ENCODE assay signal across 23 cellular contexts in the genomic region with DNA sequence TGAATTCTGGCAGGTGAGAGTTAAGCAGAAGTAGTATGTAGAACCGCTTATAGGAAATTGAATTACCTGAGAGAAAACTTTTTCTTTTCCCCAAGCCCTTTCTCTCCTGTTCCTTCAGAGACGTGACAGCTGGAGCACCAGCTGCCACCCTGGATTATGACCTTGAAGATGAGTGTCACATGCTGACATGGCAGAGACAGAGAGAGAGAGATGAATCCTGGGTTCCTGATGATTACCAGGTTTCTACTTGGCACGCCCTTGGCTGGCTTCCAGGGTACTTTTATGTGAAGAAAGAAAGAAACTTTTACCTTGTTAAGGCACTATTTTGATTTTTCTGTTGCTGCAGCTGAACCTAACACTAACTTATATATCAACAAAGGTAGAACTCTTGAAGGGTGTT.
DNase-seq lines count a peak whose midpoint lies in the region; ATAC-seq and TF ChIP-seq lines count a peak whose summit lies in the region.
"Had no signal": no experiment of that assay in that cellular context is flagged by ENCODE, and none has a peak within 500 bp of the region (broad histone marks: within the 10 kb centered on the region; RNA-seq: fewer than 3 reads in every experiment).

No MANE protein-coding gene starts in this region.

- H3K4me1 ChIP-seq in transverse colon = peaks cover 0 to 12% (median 0%) of the 10 kb centered on the region in 4 donors
- H3K4me1 ChIP-seq: BLaER1 treated with 17β-estradiol and CSF1 and Interleukin-3, amounts not matched to agents 10 nM and 100 nM had no signal

- no peaks in the 10 kb centered on the region for H3K36me3 Mint-ChIP-seq in WTC11
- H3K36me3 Mint-ChIP-seq: T-cell had no signal

- no peaks in the 10 kb centered on the region for H3K9me3 Mint-ChIP-seq in WTC11
- H3K9me3 Mint-ChIP-seq: CD4-positive, alpha-beta T cell; T-cell had no signal

- H3K36me3 ChIP-seq in transverse colon = no peaks in the 10 kb centered on the region
- H3K36me3 ChIP-seq: BLaER1 treated with 17β-estradiol and CSF1 and Interleukin-3, amounts not matched to agents 10 nM and 100 nM had no signal

- TF ChIP-seq POLR2A in transverse colon (IDR thresholded peaks at IDR 0.05) = no peak

- no peak overlapping the region for H3K27ac Mint-ChIP-seq in WTC11
- H3K27ac Mint-ChIP-seq: CD4-positive, alpha-beta T cell; T-cell had no signal

- intact Hi-C loops in left colon (cut with DNase I, micrococcal nuclease) (no loop called here), transverse colon (cut with DNase I; ENCODE audit: low total_unique reads) (no loop called here)

- ATAC-seq in left colon (peak; percentile 86), HG03045 (IDR thresholded peaks at IDR 0.05; ENCODE audit: unreplicated experiment) (no peak), WTC11 (no peak)
- ATAC-seq: T-cell had no signal

- DNase-seq in NCI-H510A treated with DMSO at 0.1 percent for 48 hours (lab: John Stamatoyannopoulos, UW) = peak; percentile 49
- DNase-seq in NCI-H510A (lab: John Stamatoyannopoulos, UW) = no peak
- DNase-seq in NCI-H82 treated with DMSO at 0.1 percent for 48 hours (lab: John Stamatoyannopoulos, UW; ENCODE audit: unreplicated experiment) = peak; percentile 76
- peak; percentile 40 to 80 for DNase-seq in left colon
- peak; percentile 26 for DNase-seq in transverse colon
- no peak for DNase-seq in ACHN
- no peak for DNase-seq in WTC11 (ENCODE audit: low spot score)
- DNase-seq: AML-193; CD4-positive, alpha-beta T cell; H7; KBM-7; MV-4-11; NCI-H1105 treated with DMSO at 0.1 percent for 48 hours; NCI-H146; NCI-H1930; NCI-H2107; NCI-H774; PC-9; SHP77; T-cell had no signal

- no peaks in the 10 kb centered on the region for H3K9me3 ChIP-seq in transverse colon

- TF ChIP-seq CTCF in transverse colon (IDR thresholded peaks at IDR 0.05) (no peak), WTC11 (IDR thresholded peaks at IDR 0.05) (no peak)

- no peaks in the 10 kb centered on the region for H3K27me3 Mint-ChIP-seq in WTC11 (ENCODE audit: low read depth)

- CTCF ChIA-PET in WTC11 (lab: Charles Lee) = no interaction called here

- H3K27ac ChIP-seq in transverse colon = no peak overlapping the region
- H3K27ac ChIP-seq: BLaER1 treated with 17β-estradiol and CSF1 and Interleukin-3, amounts not matched to agents 10 nM and 100 nM; PC-9; RWPE1 had no signal

- H3K4me3 ChIP-seq in transverse colon = no peak overlapping the region
- H3K4me3 ChIP-seq: BLaER1 treated with 17β-estradiol and CSF1 and Interleukin-3, amounts not matched to agents 10 nM and 100 nM; PC-9 had no signal

- no peak overlapping the region for H3K4me3 Mint-ChIP-seq in WTC11
- H3K4me3 Mint-ChIP-seq: CD4-positive, alpha-beta T cell; T-cell had no signal

- in situ Hi-C loops in transverse colon (cut with MboI; ENCODE audit: low pct_ligation_motif_present in 1 of 4, low pct_unique_long_range_greater_than_20kb in 1 of 4, low sequenced_read_pairs in 3 of 4) (no loop called here), ACHN (cut with HindIII; ENCODE audit: low pct_ligation_motif_present, low pct_unique_long_range_greater_than_20kb, low sequenced_read_pairs) (no loop called here)

- POLR2A ChIA-PET in WTC11 (lab: Charles Lee) = no interaction called here

- H3K27me3 ChIP-seq in transverse colon = no peaks in the 10 kb centered on the region

- no peak for TF ChIP-seq EP300 in transverse colon (IDR thresholded peaks at IDR 0.05; ENCODE audit: low read depth)

- peaks cover 4% of the 10 kb centered on the region; the same call in 1 of the 2 replicates for H3K4me1 Mint-ChIP-seq in WTC11
- H3K4me1 Mint-ChIP-seq: T-cell had no signal

- WGBS in transverse colon (ENCODE audit: low coverage in 1 of 2), 2 donors = 25 to 32% methylated on average over 3 of the region's 3 CpGs

TF ChIP-seq in WTC11, 78 proteins besides CTCF, POLR2A, EP300 and RAD21:
- TF ChIP-seq OVOL2 (CRISPR knock-in tag; IDR thresholded peaks at IDR 0.05; ENCODE audit: borderline replicate concordance) = no peak
- TF ChIP-seq SMAD4 (CRISPR knock-in tag; IDR thresholded peaks at IDR 0.05) = no peak
- no peak for TF ChIP-seq ZNF317 (CRISPR knock-in tag; IDR thresholded peaks at IDR 0.05; ENCODE audit: borderline replicate concordance, low read depth)
- TF ChIP-seq ERG (CRISPR knock-in tag; IDR thresholded peaks at IDR 0.05) = no peak
- no peak for TF ChIP-seq TP53 (CRISPR knock-in tag; IDR thresholded peaks at IDR 0.05)
- TF ChIP-seq NFATC4 (CRISPR knock-in tag; IDR thresholded peaks at IDR 0.05) = no peak
- TF ChIP-seq USF2 (CRISPR knock-in tag; IDR thresholded peaks at IDR 0.05) = no peak
- TF ChIP-seq CDX4 (CRISPR knock-in tag; IDR thresholded peaks at IDR 0.05; ENCODE audit: borderline replicate concordance) = no peak
- TF ChIP-seq ZNF423 (CRISPR knock-in tag; IDR thresholded peaks at IDR 0.05) = no peak
- TF ChIP-seq NFYB (CRISPR knock-in tag; conservative IDR thresholded peaks at IDR 0.05; ENCODE audit: low read depth) = no peak

Comparison
In these comparisons a context has a peak if more than half of its experiments do, and no peak if none do; other contexts are left out.
1. DNase-seq: peak in NCI-H510A treated with DMSO at 0.1 percent for 48 hours (single experiment), NCI-H82 treated with DMSO at 0.1 percent for 48 hours (single experiment), left colon (2 of 2) and transverse colon (single experiment); none in NCI-H510A (single experiment), ACHN (single experiment) and WTC11 (single experiment).